9 cellular contexts compared by ENCODE assay signal in genomic region chr17:75182569-75183436, GRCh38. TPM values are rescaled to one million over a fixed set of nuclear protein-coding genes. Genes with fewer than 3 reads are reported as not detected.
DNase-seq lines count a peak whose midpoint lies in the region; ATAC-seq, FAIRE-seq and TF ChIP-seq lines count a peak whose summit lies in the region.
"Had no signal": no experiment of that assay in that cellular context is flagged by ENCODE, and none has a peak within 500 bp of the region (broad histone marks: within the 10 kb centered on the region; RNA-seq: fewer than 3 reads in every experiment).

SUMO2 (minus strand) TSS chr17:75182959; CDS start chr17:75182834, 125 bp downstream.

- ATAC-seq in GM19035 (IDR thresholded peaks at IDR 0.05; ENCODE audit: unreplicated experiment) (peak; percentile 76), HG03342 (IDR thresholded peaks at IDR 0.05; ENCODE audit: unreplicated experiment) (peak; percentile 76)

- no peaks in the 10 kb centered on the region for H3K9me3 ChIP-seq in kidney (ENCODE audit: control insufficient read depth in 1 of 2, low read length in 2 of 2)

- H3K4me1 ChIP-seq in kidney (ENCODE audit: control insufficient read depth in 1 of 2, insufficient read depth in 1 of 2, low read depth in 1 of 2, low read length in 2 of 2), result peaks cover 0 to 8% of the 10 kb centered on the region in 2 donors

- H3K36me3 ChIP-seq in kidney (ENCODE audit: control insufficient read depth in 1 of 2, insufficient read depth in 2 of 2, low read length in 2 of 2), result peaks cover 0 to 4% of the 10 kb centered on the region in 2 donors

- no peak for FAIRE-seq in kidney (lab: Jason Lieb, UNC)
- FAIRE-seq: colon had no signal

- H3K9ac ChIP-seq in kidney (ENCODE audit: low read length in 2 of 2), result peak within 1 kb of the TSS; percentile 83 to 93

- intact Hi-C loops in kidney (cut with DNase I), result no loop called here

- peak within 1 kb of the TSS; percentile 81 to 88 for H3K4me3 ChIP-seq in kidney (ENCODE audit: low read length in 2 of 2)

- DNase-seq in AG20443 (ENCODE audit: low spot score) (peak; percentile 100), NCI-H446 (lab: John Stamatoyannopoulos, UW) (peak; percentile 86 to 99), cerebellar cortex (ENCODE audit: low spot score) (peak; percentile 86), kidney (peak; percentile 99)
- peak; percentile 96 for DNase-seq in activated CD4-positive, CD25-positive, alpha-beta regulatory T cell treated with anti-CD3 and anti-CD28 coated beads, Interleukin-2, amount 50 U/mL, for 72 hours
- peak; percentile 96 to 97 for DNase-seq in stimulated activated CD4-positive, alpha-beta T cell treated with anti-CD3 and anti-CD28 coated beads, Interleukin-15, amount 100 ng/mL, for 1 hour (ENCODE audit: low read depth in 1 of 2, low spot score in 1 of 2)

- TF ChIP-seq CTCF in kidney (IDR thresholded peaks at IDR 0.05; ENCODE audit: borderline replicate concordance, extremely low read depth, insufficient read depth), result peak; percentile 8

- H3K27ac ChIP-seq in kidney (ENCODE audit: low read depth in 2 of 2, low read length in 2 of 2), result peak within 1 kb of the TSS; percentile 96

RNA-seq across cellular contexts. Expression of gene SUMO2, which starts in this region (rescaled TPM):
- 315 TPM for total RNA-seq in kidney
- 279 TPM for polyA plus RNA-seq in kidney (ENCODE audit: insufficient read depth, low read depth, low replicate concordance)

Comparison
In these comparisons a context has a peak if more than half of its experiments do, and no peak if none do; other contexts are left out.
1. Peak in every context shown above with its lines: DNase-seq, ATAC-seq, H3K4me3 ChIP-seq and H3K27ac ChIP-seq.